ENCODE assay signal across 1 cellular context in the genomic region with DNA sequence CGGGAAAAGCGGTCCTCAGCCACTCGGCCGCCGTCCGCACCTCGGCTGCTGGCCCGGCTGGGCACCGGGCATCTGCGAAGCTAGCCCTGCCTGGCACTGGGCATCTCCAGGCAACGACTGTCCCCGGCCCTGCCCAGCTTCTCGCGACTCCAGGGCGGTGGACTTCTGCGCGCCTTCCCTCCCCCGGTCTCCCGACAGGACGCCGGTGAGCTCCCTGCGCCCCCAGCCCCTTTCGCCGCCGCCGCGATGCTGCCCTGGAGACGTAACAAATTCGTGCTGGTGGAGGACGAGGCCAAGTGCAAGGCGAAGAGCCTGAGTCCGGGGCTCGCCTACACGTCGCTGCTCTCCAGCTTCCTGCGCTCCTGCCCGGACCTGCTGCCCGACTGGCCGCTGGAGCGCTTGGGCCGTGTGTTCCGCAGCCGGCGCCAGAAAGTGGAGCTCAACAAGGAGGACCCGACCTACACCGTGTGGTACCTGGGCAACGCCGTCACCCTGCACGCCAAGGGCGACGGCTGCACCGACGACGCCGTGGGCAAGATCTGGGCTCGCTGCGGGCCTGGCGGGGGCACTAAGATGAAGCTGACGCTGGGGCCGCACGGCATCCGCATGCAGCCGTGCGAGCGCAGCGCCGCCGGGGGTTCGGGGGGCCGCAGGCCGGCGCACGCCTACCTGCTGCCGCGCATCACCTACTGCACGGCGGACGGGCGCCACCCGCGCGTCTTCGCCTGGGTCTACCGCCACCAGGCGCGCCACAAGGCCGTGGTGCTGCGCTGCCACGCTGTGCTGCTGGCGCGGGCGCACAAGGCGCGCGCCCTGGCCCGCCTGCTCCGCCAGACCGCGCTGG.
TF ChIP-seq lines count a peak whose summit lies in the region.

No MANE protein-coding gene starts in this region.

TF ChIP-seq in HepG2, 621 proteins besides CTCF, POLR2A, EP300 and RAD21 (continues in another document):
- TF ChIP-seq FOXC1 (CRISPR knock-in tag; IDR thresholded peaks at IDR 0.05; ENCODE audit: borderline replicate concordance) (no peak; the same call in 1 of the 2 replicates), HIVEP1 (CRISPR knock-in tag; IDR thresholded peaks at IDR 0.05) (no peak), ZZZ3 (CRISPR knock-in tag; IDR thresholded peaks at IDR 0.05; ENCODE audit: borderline replicate concordance) (peak; percentile 48; the same call in 1 of the 2 replicates), AGO2 (optimal IDR thresholded peaks at IDR 0.05; ENCODE audit: low read depth, low read length) (peak; percentile 49), ZNF10 (CRISPR knock-in tag; IDR thresholded peaks at IDR 0.05; ENCODE audit: borderline replicate concordance, low read depth) (no peak), BCL6 (CRISPR knock-in tag; IDR thresholded peaks at IDR 0.05) (no peak), NKX3-1 (CRISPR knock-in tag; IDR thresholded peaks at IDR 0.05) (no peak), KDM4B (CRISPR knock-in tag; IDR thresholded peaks at IDR 0.05) (no peak), HOXA3 (CRISPR knock-in tag; IDR thresholded peaks at IDR 0.05) (peak; percentile 55), ZNF333 (CRISPR knock-in tag; IDR thresholded peaks at IDR 0.05; ENCODE audit: borderline replicate concordance) (peak; percentile 83; the same call in 1 of the 2 replicates), XBP1 (CRISPR knock-in tag; IDR thresholded peaks at IDR 0.05) (no peak), TMF1 (CRISPR knock-in tag; IDR thresholded peaks at IDR 0.05; ENCODE audit: low read depth) (0 out of 2 replicates have a peak, but pooled peaks have one; percentile 14), SAP130 (CRISPR knock-in tag; IDR thresholded peaks at IDR 0.05; ENCODE audit: low read depth) (peak; percentile 4; the same call in 1 of the 2 replicates), ZNF33B (CRISPR knock-in tag; IDR thresholded peaks at IDR 0.05) (no peak), NFYB (CRISPR knock-in tag; IDR thresholded peaks at IDR 0.05) (no peak), SRY (CRISPR knock-in tag; IDR thresholded peaks at IDR 0.05) (0 out of 2 replicates have a peak, but pooled peaks have one; percentile 27), FOSL1 (CRISPR knock-in tag; IDR thresholded peaks at IDR 0.05; ENCODE audit: borderline replicate concordance) (no peak), MAFK (conservative IDR thresholded peaks at IDR 0.05 in 1 of 2, IDR thresholded peaks at IDR 0.05 in 1 of 2; ENCODE audit: low read length in 2 of 2) (no peak), GTF3A (CRISPR knock-in tag; conservative IDR thresholded peaks at IDR 0.05) (no peak), ZMYM2 (CRISPR knock-in tag; IDR thresholded peaks at IDR 0.05) (no peak), ZNF136 (CRISPR knock-in tag; IDR thresholded peaks at IDR 0.05; ENCODE audit: low read depth) (no peak), ZC3H13 (CRISPR knock-in tag; IDR thresholded peaks at IDR 0.05) (peak; percentile 69; the same call in 1 of the 2 replicates), ZNF564 (CRISPR knock-in tag; IDR thresholded peaks at IDR 0.05) (0 out of 2 replicates have a peak, but pooled peaks have one; percentile 17), ZNF563 (CRISPR knock-in tag; IDR thresholded peaks at IDR 0.05) (peak; percentile 68; the same call in 1 of the 2 replicates), ZNF614 (CRISPR knock-in tag; IDR thresholded peaks at IDR 0.05; ENCODE audit: borderline replicate concordance) (no peak), NPAS2 (CRISPR knock-in tag; IDR thresholded peaks at IDR 0.05; ENCODE audit: borderline replicate concordance) (no peak), MTA1 (CRISPR knock-in tag; IDR thresholded peaks at IDR 0.05; ENCODE audit: borderline replicate concordance) (peak; percentile 46; the same call in 1 of the 2 replicates)
- TF ChIP-seq, protein P1, sequence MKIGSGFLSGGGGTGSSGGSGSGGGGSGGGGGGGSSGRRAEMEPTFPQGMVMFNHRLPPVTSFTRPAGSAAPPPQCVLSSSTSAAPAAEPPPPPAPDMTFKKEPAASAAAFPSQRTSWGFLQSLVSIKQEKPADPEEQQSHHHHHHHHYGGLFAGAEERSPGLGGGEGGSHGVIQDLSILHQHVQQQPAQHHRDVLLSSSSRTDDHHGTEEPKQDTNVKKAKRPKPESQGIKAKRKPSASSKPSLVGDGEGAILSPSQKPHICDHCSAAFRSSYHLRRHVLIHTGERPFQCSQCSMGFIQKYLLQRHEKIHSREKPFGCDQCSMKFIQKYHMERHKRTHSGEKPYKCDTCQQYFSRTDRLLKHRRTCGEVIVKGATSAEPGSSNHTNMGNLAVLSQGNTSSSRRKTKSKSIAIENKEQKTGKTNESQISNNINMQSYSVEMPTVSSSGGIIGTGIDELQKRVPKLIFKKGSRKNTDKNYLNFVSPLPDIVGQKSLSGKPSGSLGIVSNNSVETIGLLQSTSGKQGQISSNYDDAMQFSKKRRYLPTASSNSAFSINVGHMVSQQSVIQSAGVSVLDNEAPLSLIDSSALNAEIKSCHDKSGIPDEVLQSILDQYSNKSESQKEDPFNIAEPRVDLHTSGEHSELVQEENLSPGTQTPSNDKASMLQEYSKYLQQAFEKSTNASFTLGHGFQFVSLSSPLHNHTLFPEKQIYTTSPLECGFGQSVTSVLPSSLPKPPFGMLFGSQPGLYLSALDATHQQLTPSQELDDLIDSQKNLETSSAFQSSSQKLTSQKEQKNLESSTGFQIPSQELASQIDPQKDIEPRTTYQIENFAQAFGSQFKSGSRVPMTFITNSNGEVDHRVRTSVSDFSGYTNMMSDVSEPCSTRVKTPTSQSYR (CRISPR knock-in tag; IDR thresholded peaks at IDR 0.05; ENCODE audit: borderline replicate concordance) = no peak
- TF ChIP-seq, protein P2, sequence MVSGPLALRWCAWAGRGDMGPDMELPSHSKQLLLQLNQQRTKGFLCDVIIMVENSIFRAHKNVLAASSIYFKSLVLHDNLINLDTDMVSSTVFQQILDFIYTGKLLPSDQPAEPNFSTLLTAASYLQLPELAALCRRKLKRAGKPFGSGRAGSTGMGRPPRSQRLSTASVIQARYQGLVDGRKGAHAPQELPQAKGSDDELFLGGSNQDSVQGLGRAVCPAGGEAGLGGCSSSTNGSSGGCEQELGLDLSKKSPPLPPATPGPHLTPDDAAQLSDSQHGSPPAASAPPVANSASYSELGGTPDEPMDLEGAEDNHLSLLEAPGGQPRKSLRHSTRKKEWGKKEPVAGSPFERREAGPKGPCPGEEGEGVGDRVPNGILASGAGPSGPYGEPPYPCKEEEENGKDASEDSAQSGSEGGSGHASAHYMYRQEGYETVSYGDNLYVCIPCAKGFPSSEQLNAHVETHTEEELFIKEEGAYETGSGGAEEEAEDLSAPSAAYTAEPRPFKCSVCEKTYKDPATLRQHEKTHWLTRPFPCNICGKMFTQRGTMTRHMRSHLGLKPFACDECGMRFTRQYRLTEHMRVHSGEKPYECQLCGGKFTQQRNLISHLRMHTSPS (CRISPR knock-in tag; IDR thresholded peaks at IDR 0.05; ENCODE audit: low read depth) = 0 out of 2 replicates have a peak, but pooled peaks have one; percentile 37
- TF ChIP-seq, protein P3, sequence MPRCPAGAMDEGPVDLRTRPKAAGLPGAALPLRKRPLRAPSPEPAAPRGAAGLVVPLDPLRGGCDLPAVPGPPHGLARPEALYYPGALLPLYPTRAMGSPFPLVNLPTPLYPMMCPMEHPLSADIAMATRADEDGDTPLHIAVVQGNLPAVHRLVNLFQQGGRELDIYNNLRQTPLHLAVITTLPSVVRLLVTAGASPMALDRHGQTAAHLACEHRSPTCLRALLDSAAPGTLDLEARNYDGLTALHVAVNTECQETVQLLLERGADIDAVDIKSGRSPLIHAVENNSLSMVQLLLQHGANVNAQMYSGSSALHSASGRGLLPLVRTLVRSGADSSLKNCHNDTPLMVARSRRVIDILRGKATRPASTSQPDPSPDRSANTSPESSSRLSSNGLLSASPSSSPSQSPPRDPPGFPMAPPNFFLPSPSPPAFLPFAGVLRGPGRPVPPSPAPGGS (CRISPR knock-in tag; IDR thresholded peaks at IDR 0.05) = no peak
- TF ChIP-seq, protein P4, sequence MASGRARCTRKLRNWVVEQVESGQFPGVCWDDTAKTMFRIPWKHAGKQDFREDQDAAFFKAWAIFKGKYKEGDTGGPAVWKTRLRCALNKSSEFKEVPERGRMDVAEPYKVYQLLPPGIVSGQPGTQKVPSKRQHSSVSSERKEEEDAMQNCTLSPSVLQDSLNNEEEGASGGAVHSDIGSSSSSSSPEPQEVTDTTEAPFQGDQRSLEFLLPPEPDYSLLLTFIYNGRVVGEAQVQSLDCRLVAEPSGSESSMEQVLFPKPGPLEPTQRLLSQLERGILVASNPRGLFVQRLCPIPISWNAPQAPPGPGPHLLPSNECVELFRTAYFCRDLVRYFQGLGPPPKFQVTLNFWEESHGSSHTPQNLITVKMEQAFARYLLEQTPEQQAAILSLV (CRISPR knock-in tag; IDR thresholded peaks at IDR 0.05; ENCODE audit: borderline replicate concordance) = 0 out of 2 replicates have a peak, but pooled peaks have one; percentile 53
- TF ChIP-seq, protein P5, sequence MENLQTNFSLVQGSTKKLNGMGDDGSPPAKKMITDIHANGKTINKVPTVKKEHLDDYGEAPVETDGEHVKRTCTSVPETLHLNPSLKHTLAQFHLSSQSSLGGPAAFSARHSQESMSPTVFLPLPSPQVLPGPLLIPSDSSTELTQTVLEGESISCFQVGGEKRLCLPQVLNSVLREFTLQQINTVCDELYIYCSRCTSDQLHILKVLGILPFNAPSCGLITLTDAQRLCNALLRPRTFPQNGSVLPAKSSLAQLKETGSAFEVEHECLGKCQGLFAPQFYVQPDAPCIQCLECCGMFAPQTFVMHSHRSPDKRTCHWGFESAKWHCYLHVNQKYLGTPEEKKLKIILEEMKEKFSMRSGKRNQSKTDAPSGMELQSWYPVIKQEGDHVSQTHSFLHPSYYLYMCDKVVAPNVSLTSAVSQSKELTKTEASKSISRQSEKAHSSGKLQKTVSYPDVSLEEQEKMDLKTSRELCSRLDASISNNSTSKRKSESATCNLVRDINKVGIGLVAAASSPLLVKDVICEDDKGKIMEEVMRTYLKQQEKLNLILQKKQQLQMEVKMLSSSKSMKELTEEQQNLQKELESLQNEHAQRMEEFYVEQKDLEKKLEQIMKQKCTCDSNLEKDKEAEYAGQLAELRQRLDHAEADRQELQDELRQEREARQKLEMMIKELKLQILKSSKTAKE (CRISPR knock-in tag; IDR thresholded peaks at IDR 0.05; ENCODE audit: borderline replicate concordance) = 0 out of 2 replicates have a peak, but pooled peaks have one; percentile 10
- TF ChIP-seq, protein P6, sequence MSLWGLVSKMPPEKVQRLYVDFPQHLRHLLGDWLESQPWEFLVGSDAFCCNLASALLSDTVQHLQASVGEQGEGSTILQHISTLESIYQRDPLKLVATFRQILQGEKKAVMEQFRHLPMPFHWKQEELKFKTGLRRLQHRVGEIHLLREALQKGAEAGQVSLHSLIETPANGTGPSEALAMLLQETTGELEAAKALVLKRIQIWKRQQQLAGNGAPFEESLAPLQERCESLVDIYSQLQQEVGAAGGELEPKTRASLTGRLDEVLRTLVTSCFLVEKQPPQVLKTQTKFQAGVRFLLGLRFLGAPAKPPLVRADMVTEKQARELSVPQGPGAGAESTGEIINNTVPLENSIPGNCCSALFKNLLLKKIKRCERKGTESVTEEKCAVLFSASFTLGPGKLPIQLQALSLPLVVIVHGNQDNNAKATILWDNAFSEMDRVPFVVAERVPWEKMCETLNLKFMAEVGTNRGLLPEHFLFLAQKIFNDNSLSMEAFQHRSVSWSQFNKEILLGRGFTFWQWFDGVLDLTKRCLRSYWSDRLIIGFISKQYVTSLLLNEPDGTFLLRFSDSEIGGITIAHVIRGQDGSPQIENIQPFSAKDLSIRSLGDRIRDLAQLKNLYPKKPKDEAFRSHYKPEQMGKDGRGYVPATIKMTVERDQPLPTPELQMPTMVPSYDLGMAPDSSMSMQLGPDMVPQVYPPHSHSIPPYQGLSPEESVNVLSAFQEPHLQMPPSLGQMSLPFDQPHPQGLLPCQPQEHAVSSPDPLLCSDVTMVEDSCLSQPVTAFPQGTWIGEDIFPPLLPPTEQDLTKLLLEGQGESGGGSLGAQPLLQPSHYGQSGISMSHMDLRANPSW (CRISPR knock-in tag; IDR thresholded peaks at IDR 0.05; ENCODE audit: borderline replicate concordance) = no peak
- TF ChIP-seq, protein P7, sequence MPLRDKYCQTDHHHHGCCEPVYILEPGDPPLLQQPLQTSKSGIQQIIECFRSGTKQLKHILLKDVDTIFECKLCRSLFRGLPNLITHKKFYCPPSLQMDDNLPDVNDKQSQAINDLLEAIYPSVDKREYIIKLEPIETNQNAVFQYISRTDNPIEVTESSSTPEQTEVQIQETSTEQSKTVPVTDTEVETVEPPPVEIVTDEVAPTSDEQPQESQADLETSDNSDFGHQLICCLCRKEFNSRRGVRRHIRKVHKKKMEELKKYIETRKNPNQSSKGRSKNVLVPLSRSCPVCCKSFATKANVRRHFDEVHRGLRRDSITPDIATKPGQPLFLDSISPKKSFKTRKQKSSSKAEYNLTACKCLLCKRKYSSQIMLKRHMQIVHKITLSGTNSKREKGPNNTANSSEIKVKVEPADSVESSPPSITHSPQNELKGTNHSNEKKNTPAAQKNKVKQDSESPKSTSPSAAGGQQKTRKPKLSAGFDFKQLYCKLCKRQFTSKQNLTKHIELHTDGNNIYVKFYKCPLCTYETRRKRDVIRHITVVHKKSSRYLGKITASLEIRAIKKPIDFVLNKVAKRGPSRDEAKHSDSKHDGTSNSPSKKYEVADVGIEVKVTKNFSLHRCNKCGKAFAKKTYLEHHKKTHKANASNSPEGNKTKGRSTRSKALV (CRISPR knock-in tag; IDR thresholded peaks at IDR 0.05) = peak; percentile 76; the same call in 1 of the 2 replicates
- TF ChIP-seq, protein P8, sequence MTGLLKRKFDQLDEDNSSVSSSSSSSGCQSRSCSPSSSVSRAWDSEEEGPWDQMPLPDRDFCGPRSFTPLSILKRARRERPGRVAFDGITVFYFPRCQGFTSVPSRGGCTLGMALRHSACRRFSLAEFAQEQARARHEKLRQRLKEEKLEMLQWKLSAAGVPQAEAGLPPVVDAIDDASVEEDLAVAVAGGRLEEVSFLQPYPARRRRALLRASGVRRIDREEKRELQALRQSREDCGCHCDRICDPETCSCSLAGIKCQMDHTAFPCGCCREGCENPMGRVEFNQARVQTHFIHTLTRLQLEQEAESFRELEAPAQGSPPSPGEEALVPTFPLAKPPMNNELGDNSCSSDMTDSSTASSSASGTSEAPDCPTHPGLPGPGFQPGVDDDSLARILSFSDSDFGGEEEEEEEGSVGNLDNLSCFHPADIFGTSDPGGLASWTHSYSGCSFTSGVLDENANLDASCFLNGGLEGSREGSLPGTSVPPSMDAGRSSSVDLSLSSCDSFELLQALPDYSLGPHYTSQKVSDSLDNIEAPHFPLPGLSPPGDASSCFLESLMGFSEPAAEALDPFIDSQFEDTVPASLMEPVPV (CRISPR knock-in tag; IDR thresholded peaks at IDR 0.05) = 0 out of 2 replicates have a peak, but pooled peaks have one; percentile 24
- TF ChIP-seq, protein P9, sequence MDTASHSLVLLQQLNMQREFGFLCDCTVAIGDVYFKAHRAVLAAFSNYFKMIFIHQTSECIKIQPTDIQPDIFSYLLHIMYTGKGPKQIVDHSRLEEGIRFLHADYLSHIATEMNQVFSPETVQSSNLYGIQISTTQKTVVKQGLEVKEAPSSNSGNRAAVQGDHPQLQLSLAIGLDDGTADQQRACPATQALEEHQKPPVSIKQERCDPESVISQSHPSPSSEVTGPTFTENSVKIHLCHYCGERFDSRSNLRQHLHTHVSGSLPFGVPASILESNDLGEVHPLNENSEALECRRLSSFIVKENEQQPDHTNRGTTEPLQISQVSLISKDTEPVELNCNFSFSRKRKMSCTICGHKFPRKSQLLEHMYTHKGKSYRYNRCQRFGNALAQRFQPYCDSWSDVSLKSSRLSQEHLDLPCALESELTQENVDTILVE (CRISPR knock-in tag; IDR thresholded peaks at IDR 0.05) = no peak
